ENCODE assay signal across 9 cellular contexts in genomic region chr21:39384674-39385298, GRCh38. TPM values are rescaled to one million over a fixed set of nuclear protein-coding genes. Genes with fewer than 3 reads are reported as not detected.
DNase-seq lines count a peak whose midpoint lies in the region; ATAC-seq, FAIRE-seq and TF ChIP-seq lines count a peak whose summit lies in the region.
"Had no signal": no experiment of that assay in that cellular context is flagged by ENCODE, and none has a peak within 500 bp of the region (broad histone marks: within the 10 kb centered on the region; RNA-seq: fewer than 3 reads in every experiment).

No MANE protein-coding gene starts in this region.

- DNase-seq in ELR (ENCODE audit: low read depth), result peak; percentile 81
- DNase-seq in NT2/D1 (ENCODE audit: low read depth, low spot score), result no peak
- DNase-seq in choroid plexus epithelial cell (ENCODE audit: low read depth), result peak; percentile 18
- DNase-seq in psoas muscle, result no peak
- DNase-seq in mucosa of descending colon, result no peak
- DNase-seq in D721Med (ENCODE audit: insufficient read length, low spot score), result no peak
- DNase-seq: NCI-H2171; stimulated activated CD4-positive, alpha-beta T cell treated with anti-CD3 and anti-CD28 coated beads, Interleukin-4, amount 100 ng/mL, for 4 hours had no signal

- H3K27me3 ChIP-seq in NT2/D1 (ENCODE audit: insufficient read depth, insufficient read length), result no peaks in the 10 kb centered on the region
- H3K27me3 ChIP-seq in psoas muscle (ENCODE audit: insufficient read depth in 3 of 3, low read length in 2 of 3), result no peaks in the 10 kb centered on the region

- ATAC-seq in psoas muscle (no peak), mucosa of descending colon (no peak), HG02870 (IDR thresholded peaks at IDR 0.05; ENCODE audit: unreplicated experiment) (no peak)

- H3K4me1 ChIP-seq in NT2/D1 (ENCODE audit: insufficient read depth, insufficient read length), result peaks cover 19% of the 10 kb centered on the region
- peaks cover 27% of the 10 kb centered on the region for H3K4me1 ChIP-seq in psoas muscle
- H3K4me1 ChIP-seq in mucosa of descending colon (ENCODE audit: low read depth), result peaks cover 7% of the 10 kb centered on the region

- H3K9ac ChIP-seq in NT2/D1 (ENCODE audit: insufficient read length, low read depth), result peak overlapping the region; percentile 7

- H3K9me3 ChIP-seq in NT2/D1 (ENCODE audit: insufficient read depth, low read length), result no peaks in the 10 kb centered on the region
- H3K9me3 ChIP-seq in psoas muscle, result no peaks in the 10 kb centered on the region
- no peaks in the 10 kb centered on the region for H3K9me3 ChIP-seq in mucosa of descending colon

- 70 to 81% (median 72%) methylated on average over 13 of the region's 13 CpGs for WGBS in psoas muscle, 3 donors

- TF ChIP-seq CTCF in choroid plexus epithelial cell (conservative IDR thresholded peaks at IDR 0.05; ENCODE audit: low read depth, low read length), result no peak
- TF ChIP-seq CTCF in psoas muscle (IDR thresholded peaks at IDR 0.05), result no peak
- TF ChIP-seq CTCF in mucosa of descending colon (IDR thresholded peaks at IDR 0.05), result no peak
- TF ChIP-seq CTCF in D721Med (IDR thresholded peaks at IDR 0.05; ENCODE audit: insufficient read depth, missing control alignments), result no peak

- FAIRE-seq in D721Med (lab: Jason Lieb, UNC), result no peak

- H3K4me3 ChIP-seq in NT2/D1 (ENCODE audit: insufficient read length, low read depth) (no peak overlapping the region), choroid plexus epithelial cell (ENCODE audit: low read depth, low read length) (no peak overlapping the region), psoas muscle (peak overlapping the region; percentile 65), mucosa of descending colon (no peak overlapping the region)

- H3K27ac ChIP-seq in psoas muscle, result peak overlapping the region; percentile 72

- intact Hi-C loops in psoas muscle (cut with DNase I) (loop anchor here (5.0 to 10.0 kb wide), 4 partner anchors 32 to 200 kb away; partner anchors contain the start of genes LCA5L (in 1 of the 2) and PSMG1 (in 1 of the 2)), mucosa of descending colon (cut with DNase I, micrococcal nuclease) (loop anchor here in 1 of 2 donors (5.0 kb wide), 1 partner anchor 72 kb away; the partner anchor contains the start of gene BRWD1)

- H3K36me3 ChIP-seq in NT2/D1 (ENCODE audit: insufficient read depth, insufficient read length, low read length) (peaks cover 16% of the 10 kb centered on the region), psoas muscle (ENCODE audit: insufficient read depth in 1 of 2, low read depth in 1 of 2) (peaks cover 0 to 3% of the 10 kb centered on the region in 2 donors), mucosa of descending colon (ENCODE audit: low read depth) (no peaks in the 10 kb centered on the region)

RNA-seq across cellular contexts. Expression of gene HMGN1, which starts 35.9 kb away (rescaled TPM):
- total RNA-seq in psoas muscle, result 10 to 100 TPM; 16.0 to 37.2 (median 20.6) TPM
- polyA plus RNA-seq in psoas muscle, result 10 to 100 TPM; 13.9 to 27.5 (median 17.7) TPM
- total RNA-seq in mucosa of descending colon, result 100 to 1,000 TPM; 104 to 218 (median 174) TPM

Comparison
In these comparisons a context has a peak if more than half of its experiments do, and no peak if none do; other contexts are left out.
1. DNase-seq: peak in ELR (single experiment) and choroid plexus epithelial cell (single experiment); none in NT2/D1 (single experiment), psoas muscle (0 of 2), mucosa of descending colon (0 of 3) and D721Med (single experiment).